Comparison of ENCODE assay signal across 15 cellular contexts in the genomic region with DNA sequence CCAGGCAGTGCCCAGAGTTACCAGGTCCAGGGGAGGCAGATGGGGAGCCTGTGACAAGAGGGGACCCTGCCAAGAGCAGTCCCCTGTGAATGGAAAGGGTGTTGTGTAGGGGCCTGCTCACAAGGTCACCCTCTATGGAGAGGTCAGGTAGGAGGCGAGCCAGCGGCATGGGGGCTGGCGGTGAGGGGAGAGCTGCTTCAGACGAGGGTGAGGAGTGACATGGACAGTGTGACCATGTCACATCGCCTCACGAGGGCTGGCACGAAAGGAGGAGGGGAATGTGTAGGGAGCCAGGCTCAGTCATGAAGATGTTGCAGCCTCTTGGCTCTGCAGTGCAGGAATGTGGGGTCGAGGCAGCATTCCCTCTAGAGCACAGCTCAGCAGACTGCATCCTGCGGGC. TPM values are rescaled to one million over a fixed set of nuclear protein-coding genes. Genes with fewer than 3 reads are reported as not detected.
DNase-seq lines count a peak whose midpoint lies in the region; ATAC-seq and TF ChIP-seq lines count a peak whose summit lies in the region.
"Had no signal": no experiment of that assay in that cellular context is flagged by ENCODE, and none has a peak within 500 bp of the region (broad histone marks: within the 10 kb centered on the region; RNA-seq: fewer than 3 reads in every experiment).

No MANE protein-coding gene starts in this region.

- H3K9me3 ChIP-seq in heart left ventricle = no peaks in the 10 kb centered on the region
- no peaks in the 10 kb centered on the region for H3K9me3 ChIP-seq in left ventricle myocardium inferior (replicated peaks)
- H3K9me3 ChIP-seq: BE2C, Caco-2 had no signal

- H3K36me3 Mint-ChIP-seq in WTC11 (peaks cover 2% of the 10 kb centered on the region; the same call in 1 of the 2 replicates), memory B cell (peaks cover 13% of the 10 kb centered on the region)
- H3K36me3 Mint-ChIP-seq in stimulated activated naive B cell treated with anti-CD40 and anti-IgM and Interleukin-4, amounts not matched to agents 10 μg/mL and 1 μg/mL and 100 μg/mL, for 72 hours = peaks cover 11 to 22% of the 10 kb centered on the region in 2 donors
- H3K36me3 Mint-ChIP-seq: CD8-positive, alpha-beta memory T cell had no signal

- ATAC-seq in heart left ventricle (peak in 3 of 4 donors; percentile 17 to 30 (median 30)), WTC11 (no peak), memory B cell (ENCODE audit: low read depth) (no peak), GM21526 (IDR thresholded peaks at IDR 0.05; ENCODE audit: low FRiP score, unreplicated experiment) (no peak)
- ATAC-seq in stimulated activated naive B cell treated with anti-CD40 and anti-IgM and Interleukin-4, amounts not matched to agents 10 μg/mL and 1 μg/mL and 100 μg/mL, for 72 hours (replicated peaks) = no peak
- ATAC-seq: HCT116 had no signal

- DNase-seq in heart left ventricle (no peak), left ventricle myocardium inferior (no peak), WTC11 (ENCODE audit: low spot score) (no peak), memory B cell (ENCODE audit: low spot score in 2 of 2) (no peak), NCI-H510A (lab: John Stamatoyannopoulos, UW) (no peak), NCI-H69 (lab: John Stamatoyannopoulos, UW) (no peak)
- no peak for DNase-seq in stimulated activated naive B cell treated with anti-CD40 and anti-IgM and Interleukin-4, amounts not matched to agents 10 μg/mL and 1 μg/mL and 100 μg/mL, for 72 hours
- DNase-seq: ACHN; BE2C; Caco-2; CD8-positive, alpha-beta memory T cell; DMS53; GF-D8 had no signal

- TF ChIP-seq CTCF in heart left ventricle (IDR thresholded peaks at IDR 0.05) (no peak), left ventricle myocardium inferior (IDR thresholded peaks at IDR 0.05; ENCODE audit: borderline replicate concordance) (no peak), WTC11 (IDR thresholded peaks at IDR 0.05) (no peak)

- CTCF ChIA-PET in WTC11 (lab: Charles Lee) = no interaction called here

- TF ChIP-seq POLR2A in heart left ventricle (IDR thresholded peaks at IDR 0.05) = no peak

- H3K36me3 ChIP-seq in heart left ventricle = peaks cover 0 to 9% (median 0%) of the 10 kb centered on the region in 9 donors
- H3K36me3 ChIP-seq in left ventricle myocardium inferior = no peaks in the 10 kb centered on the region
- H3K36me3 ChIP-seq: BE2C had no signal

- POLR2A ChIA-PET in WTC11 (lab: Charles Lee) = interaction anchor here (0.5 kb wide), 1 partner anchor 174 kb away, joined by 3 read pairs; no protein-coding TSS in a partner anchor

- H3K27me3 ChIP-seq in heart left ventricle (peaks cover 0 to 7% (median 0%) of the 10 kb centered on the region in 9 donors), left ventricle myocardium inferior (ENCODE audit: low read depth) (no peaks in the 10 kb centered on the region)
- H3K27me3 ChIP-seq: BE2C had no signal

- H3K27ac ChIP-seq in heart left ventricle (no peak overlapping the region), left ventricle myocardium inferior (replicated peaks) (no peak overlapping the region)

- H3K27me3 Mint-ChIP-seq in WTC11 (ENCODE audit: low read depth) = no peaks in the 10 kb centered on the region
- H3K27me3 Mint-ChIP-seq in memory B cell = no peaks in the 10 kb centered on the region
- H3K27me3 Mint-ChIP-seq in stimulated activated naive B cell treated with anti-CD40 and anti-IgM and Interleukin-4, amounts not matched to agents 10 μg/mL and 1 μg/mL and 100 μg/mL, for 72 hours = peaks cover 0 to 20% of the 10 kb centered on the region in 2 donors

- H3K4me3 Mint-ChIP-seq in WTC11 = no peak overlapping the region
- no peak overlapping the region for H3K4me3 Mint-ChIP-seq in memory B cell
- H3K4me3 Mint-ChIP-seq in stimulated activated naive B cell treated with anti-CD40 and anti-IgM and Interleukin-4, amounts not matched to agents 10 μg/mL and 1 μg/mL and 100 μg/mL, for 72 hours = no peak overlapping the region
- H3K4me3 Mint-ChIP-seq: CD8-positive, alpha-beta memory T cell had no signal

- H3K4me1 Mint-ChIP-seq in WTC11 (peaks cover 13% of the 10 kb centered on the region), memory B cell (peaks cover 6% of the 10 kb centered on the region)
- H3K4me1 Mint-ChIP-seq in stimulated activated naive B cell treated with anti-CD40 and anti-IgM and Interleukin-4, amounts not matched to agents 10 μg/mL and 1 μg/mL and 100 μg/mL, for 72 hours = peaks cover 18 to 41% of the 10 kb centered on the region in 2 donors

- H3K9me3 Mint-ChIP-seq in WTC11 = no peaks in the 10 kb centered on the region
- H3K9me3 Mint-ChIP-seq in memory B cell = no peaks in the 10 kb centered on the region
- H3K9me3 Mint-ChIP-seq in stimulated activated naive B cell treated with anti-CD40 and anti-IgM and Interleukin-4, amounts not matched to agents 10 μg/mL and 1 μg/mL and 100 μg/mL, for 72 hours = no peaks in the 10 kb centered on the region
- H3K9me3 Mint-ChIP-seq: CD8-positive, alpha-beta memory T cell had no signal

- peaks cover 0 to 12% (median 0%) of the 10 kb centered on the region in 12 donors for H3K4me1 ChIP-seq in heart left ventricle
- peaks cover 10% of the 10 kb centered on the region for H3K4me1 ChIP-seq in left ventricle myocardium inferior
- H3K4me1 ChIP-seq: BE2C, Caco-2 had no signal

- H3K27ac Mint-ChIP-seq in WTC11 (0 out of 2 replicates have a peak overlapping the region, but pooled peaks have one; percentile 24), memory B cell (peak overlapping the region; percentile 56)
- H3K27ac Mint-ChIP-seq in stimulated activated naive B cell treated with anti-CD40 and anti-IgM and Interleukin-4, amounts not matched to agents 10 μg/mL and 1 μg/mL and 100 μg/mL, for 72 hours = peak overlapping the region; percentile 81
- H3K27ac Mint-ChIP-seq: CD8-positive, alpha-beta memory T cell had no signal

- 48 to 66% (median 56%) methylated on average over 9 of the region's 9 CpGs for WGBS in heart left ventricle, 4 donors

- H3K4me3 ChIP-seq in heart left ventricle (no peak overlapping the region), left ventricle myocardium inferior (no peak overlapping the region)

- intact Hi-C loops in heart left ventricle (cut with DNase I) (loop anchor here (5.0 to 10.0 kb wide), 9 partner anchors 141 to 951 kb away; no protein-coding TSS in a partner anchor), left ventricle myocardium inferior (cut with micrococcal nuclease) (no loop called here)

TF ChIP-seq in WTC11, 78 proteins besides CTCF, POLR2A, EP300 and RAD21 (continues in another document):
- TF ChIP-seq ZNF671 (CRISPR knock-in tag; IDR thresholded peaks at IDR 0.05) (no peak), NR2C2 (CRISPR knock-in tag; IDR thresholded peaks at IDR 0.05) (no peak), CBFB (CRISPR knock-in tag; IDR thresholded peaks at IDR 0.05; ENCODE audit: low read depth) (no peak), ZNF512 (CRISPR knock-in tag; IDR thresholded peaks at IDR 0.05; ENCODE audit: borderline replicate concordance) (no peak), MXD4 (CRISPR knock-in tag; IDR thresholded peaks at IDR 0.05; ENCODE audit: borderline replicate concordance) (no peak)
- TF ChIP-seq, protein P1, sequence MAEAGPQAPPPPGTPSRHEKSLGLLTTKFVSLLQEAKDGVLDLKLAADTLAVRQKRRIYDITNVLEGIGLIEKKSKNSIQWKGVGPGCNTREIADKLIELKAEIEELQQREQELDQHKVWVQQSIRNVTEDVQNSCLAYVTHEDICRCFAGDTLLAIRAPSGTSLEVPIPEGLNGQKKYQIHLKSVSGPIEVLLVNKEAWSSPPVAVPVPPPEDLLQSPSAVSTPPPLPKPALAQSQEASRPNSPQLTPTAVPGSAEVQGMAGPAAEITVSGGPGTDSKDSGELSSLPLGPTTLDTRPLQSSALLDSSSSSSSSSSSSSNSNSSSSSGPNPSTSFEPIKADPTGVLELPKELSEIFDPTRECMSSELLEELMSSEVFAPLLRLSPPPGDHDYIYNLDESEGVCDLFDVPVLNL (CRISPR knock-in tag; IDR thresholded peaks at IDR 0.05; ENCODE audit: borderline replicate concordance, low read depth) = no peak

RNA-seq across cellular contexts. Expression of gene CLCN4, which starts 29.6 kb away (rescaled TPM):
- total RNA-seq in heart left ventricle = 10 to 100 TPM; 20.3 to 39.0 (median 29.8) TPM
- polyA plus RNA-seq in heart left ventricle = 1 to 10 TPM; 6.4 to 8.2 TPM
- 36.1 TPM for total RNA-seq in left ventricle myocardium inferior
- total RNA-seq in WTC11 (2021) = 8.1 to 8.9 TPM (median 8.7 TPM) in 3 replicates
- polyA plus RNA-seq: CD8-positive, alpha-beta memory T cell had no signal

Comparison
In these comparisons a context has a peak if more than half of its experiments do, and no peak if none do; other contexts are left out.
1. ATAC-seq: peak in heart left ventricle (3 of 4); none in WTC11 (single experiment), memory B cell (single experiment), stimulated activated naive B cell treated with anti-CD40 and anti-IgM and Interleukin-4, amounts not matched to agents 10 μg/mL and 1 μg/mL and 100 μg/mL, for 72 hours (0 of 2) and GM21526 (single experiment).
2. H3K27ac Mint-ChIP-seq: peak in every context shown above with its lines; median percentile 81 in stimulated activated naive B cell treated with anti-CD40 and anti-IgM and Interleukin-4, amounts not matched to agents 10 μg/mL and 1 μg/mL and 100 μg/mL, for 72 hours; 56 in memory B cell; 24 in WTC11.